7 cellular contexts compared by ENCODE assay signal in the genomic region with DNA sequence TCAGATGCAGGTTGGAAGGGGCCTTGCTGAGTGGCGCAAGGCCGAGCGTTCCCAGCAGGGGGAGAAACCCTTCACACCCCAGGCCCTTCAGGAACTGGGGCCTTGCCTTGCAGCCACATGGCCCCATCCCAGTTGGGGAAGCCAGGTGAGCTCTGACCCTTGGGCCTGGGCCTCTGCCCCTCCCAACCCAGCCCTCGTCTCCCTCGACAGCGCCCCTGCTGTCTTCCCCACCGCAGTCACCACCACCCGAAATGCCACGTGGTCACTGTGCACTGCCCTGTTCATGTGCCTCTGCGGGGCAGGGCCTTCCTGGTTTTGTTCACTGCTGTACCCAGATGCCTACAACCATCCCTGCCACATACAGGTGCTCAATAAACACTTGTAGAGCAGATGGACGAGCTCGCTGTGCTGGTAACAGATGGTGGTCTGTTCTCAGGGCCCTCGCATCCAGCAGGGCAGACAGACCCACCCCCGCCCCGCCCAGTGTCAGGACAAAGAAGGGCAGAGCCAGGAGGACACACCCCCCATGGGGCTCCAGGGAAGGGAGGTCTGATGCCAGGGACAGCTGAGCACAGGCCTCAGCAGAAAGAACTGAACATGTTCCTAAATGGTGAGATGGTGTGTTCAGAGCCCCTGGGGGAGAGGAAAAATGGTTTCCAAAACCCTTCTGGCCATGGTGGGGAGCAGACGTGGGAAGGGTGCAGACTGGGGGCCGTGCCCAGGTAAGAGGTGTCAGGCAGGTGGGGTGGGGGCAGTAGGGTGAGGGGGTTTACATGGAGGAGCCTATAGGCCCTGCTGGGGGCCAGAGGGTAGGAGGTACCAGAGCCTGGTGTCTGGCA. TPM values are rescaled to one million over a fixed set of nuclear protein-coding genes. Genes with fewer than 3 reads are reported as not detected.
A peak's percentile ranks its signal among the peaks of the same experiment; 100 is the strongest.
DNase-seq lines count a peak whose midpoint lies in the region; ATAC-seq and TF ChIP-seq lines count a peak whose summit lies in the region.

No MANE protein-coding gene starts in this region.

- H3K4ac ChIP-seq in neuronal stem cell (ENCODE audit: low read length), result peak overlapping the region; percentile 37

- no peak overlapping the region for H3K27ac ChIP-seq in neuronal stem cell (replicated peaks; ENCODE audit: low read length)

- ATAC-seq in HG03439 (IDR thresholded peaks at IDR 0.05; ENCODE audit: unreplicated experiment), result no peak

- H4K91ac ChIP-seq in neuronal stem cell (ENCODE audit: low read depth, low read length, poor library complexity), result no peak overlapping the region

- no CpG with 5 or more reads among the region's 17 CpGs for WGBS in neuronal stem cell (ENCODE audit: extremely low coverage in 2 of 2, insufficient read length in 2 of 2, insufficient replicate concordance in 1 of 2), 2 donors

- CTCF ChIA-PET in GM10248 (lab: Yijun Ruan, JAX), result interaction anchor here (0.7 kb wide), 1 partner anchor 8 kb away, joined by 3 read pairs; no protein-coding TSS in a partner anchor

- H3K9ac ChIP-seq in neuronal stem cell (ENCODE audit: low read depth, low read length, poor library complexity), result peak overlapping the region; percentile 77

- peaks cover 48 to 62% of the 10 kb centered on the region in 2 donors for H3K36me3 ChIP-seq in neuronal stem cell (replicated peaks in 1 of 2; ENCODE audit: control insufficient read depth in 2 of 2, insufficient read depth in 2 of 2, low read length in 2 of 2)

- peaks cover 11 to 13% of the 10 kb centered on the region in 2 donors for H3K4me1 ChIP-seq in neuronal stem cell (ENCODE audit: control insufficient read depth in 2 of 2, insufficient read depth in 1 of 2, low read depth in 1 of 2, low read length in 2 of 2)

- no peaks in the 10 kb centered on the region for H3K27me3 ChIP-seq in neuronal stem cell (ENCODE audit: control insufficient read depth in 3 of 3, insufficient read depth in 3 of 3, low read depth in 1 of 3, low read length in 3 of 3)

- H2AFZ ChIP-seq in neuronal stem cell (ENCODE audit: low read length), result no peak overlapping the region

- H3K14ac ChIP-seq in neuronal stem cell (ENCODE audit: low read length), result peak overlapping the region; percentile 21

- no peak overlapping the region for H2BK5ac ChIP-seq in neuronal stem cell (ENCODE audit: low read length)

- H2BK12ac ChIP-seq in neuronal stem cell (ENCODE audit: low read length), result no peak overlapping the region

- DNase-seq in GM10248 (ENCODE audit: extremely low spot score), result no peak
- DNase-seq in NAMALWA (ENCODE audit: low spot score), result peak; percentile 49
- peak in 1 of 2 donors; percentile 47 for DNase-seq in cardiac fibroblast (ENCODE audit: low read depth in 2 of 2)
- no peak for DNase-seq in neuronal stem cell (ENCODE audit: low spot score)
- DNase-seq in NOMO-1 (lab: John Stamatoyannopoulos, UW; ENCODE audit: unreplicated experiment in 2 of 2), result no peak
- DNase-seq in pons (ENCODE audit: low spot score), result no peak

- H2BK15ac ChIP-seq in neuronal stem cell (ENCODE audit: low read length), result no peak overlapping the region

- TF ChIP-seq CTCF in GM10248 (IDR thresholded peaks at IDR 0.05; ENCODE audit: control extremely low read depth, extremely low read depth, low read depth, missing control alignments), result peak; percentile 2
- peak; percentile 26 for TF ChIP-seq CTCF in cardiac fibroblast (IDR thresholded peaks at IDR 0.05; ENCODE audit: low read depth, low read length)

- H3K23ac ChIP-seq in neuronal stem cell (ENCODE audit: low read depth, low read length, poor library complexity), result peak overlapping the region; percentile 65

- no peak overlapping the region for H3K18ac ChIP-seq in neuronal stem cell (ENCODE audit: low read length)

- POLR2A ChIA-PET in GM10248 (lab: Yijun Ruan, JAX), result interaction anchor here (0.7 kb wide), 1 partner anchor 61 kb away, joined by 4 read pairs; no protein-coding TSS in a partner anchor

- no peak overlapping the region for H2BK120ac ChIP-seq in neuronal stem cell (ENCODE audit: low read depth, low read length)

- H3K79me1 ChIP-seq in neuronal stem cell (ENCODE audit: low read depth, low read length), result peaks cover 38% of the 10 kb centered on the region

- no peak overlapping the region for H3K4me3 ChIP-seq in cardiac fibroblast (replicated peaks in 1 of 2; ENCODE audit: low read depth in 2 of 2, low read length in 2 of 2)
- no peak overlapping the region for H3K4me3 ChIP-seq in neuronal stem cell (ENCODE audit: low read length in 2 of 2)

- no peak overlapping the region for H3K4me2 ChIP-seq in neuronal stem cell (ENCODE audit: insufficient read depth, low read length, poor library complexity, severe bottlenecking)

- no peak overlapping the region for H4K8ac ChIP-seq in neuronal stem cell (ENCODE audit: low read depth, low read length)

- no peaks in the 10 kb centered on the region for H3K9me3 ChIP-seq in neuronal stem cell (replicated peaks in 1 of 2; ENCODE audit: control insufficient read depth in 2 of 2, insufficient read depth in 1 of 2, low read depth in 1 of 2, low read length in 2 of 2)

- H2AK5ac ChIP-seq in neuronal stem cell (ENCODE audit: low read depth, low read length), result no peak overlapping the region

RNA-seq across cellular contexts. Expression of a gene that starts 3.7 kb away (rescaled TPM):
- polyA plus RNA-seq in neuronal stem cell (2013, experiment 1 of 2), result 129 TPM
- 129 TPM for polyA plus RNA-seq in neuronal stem cell (2013, experiment 2 of 2)

RNA-seq across cellular contexts. Expression of a gene that starts 4.0 kb away (rescaled TPM):
- 39.4 TPM for polyA plus RNA-seq in neuronal stem cell (2013, experiment 1 of 2)
- polyA plus RNA-seq in neuronal stem cell (2013, experiment 2 of 2), result 35.6 TPM

RNA-seq across cellular contexts. Expression of a gene that starts 5.9 kb away (rescaled TPM):
- polyA plus RNA-seq in neuronal stem cell (2013, experiment 1 of 2), result 74.1 TPM
- 74.3 TPM for polyA plus RNA-seq in neuronal stem cell (2013, experiment 2 of 2)

RNA-seq across cellular contexts. Expression of a gene that starts 10.9 kb away (rescaled TPM):
- polyA plus RNA-seq in neuronal stem cell (2013, experiment 1 of 2), result 12.4 TPM
- polyA plus RNA-seq in neuronal stem cell (2013, experiment 2 of 2), result 11.8 TPM

RNA-seq across cellular contexts. Expression of a gene that starts 19.9 kb away (rescaled TPM):
- polyA plus RNA-seq in neuronal stem cell (2013, experiment 1 of 2), result 34.4 TPM
- polyA plus RNA-seq in neuronal stem cell (2013, experiment 2 of 2), result 33.9 TPM
